Comparison of ENCODE assay signal across 18 cellular contexts in genomic region chr5:138944527-138945322, GRCh38.
DNase-seq lines count a peak whose midpoint lies in the region; ATAC-seq and TF ChIP-seq lines count a peak whose summit lies in the region.
"Had no signal": no experiment of that assay in that cellular context is flagged by ENCODE, and none has a peak within 500 bp of the region (broad histone marks: within the 10 kb centered on the region; RNA-seq: fewer than 3 reads in every experiment).

No MANE protein-coding gene starts in this region.

- BruUV-seq in Caco-2 (replicated peaks; lab: Mats Ljungman, UMichigan), result no TSS peak

- H3K4me3 Mint-ChIP-seq in Caco-2 (ENCODE audit: unreplicated experiment) (no peak overlapping the region), neural crest cell (peak overlapping the region; percentile 42)
- no peak overlapping the region for H3K4me3 Mint-ChIP-seq in activated naive CD8-positive, alpha-beta T cell treated with anti-CD3 and anti-CD28 coated beads for 36 hours
- H3K4me3 Mint-ChIP-seq: natural killer cell treated with Interleukin-12 subunit alpha and Interleukin-12 subunit beta and Interleukin-15 and Interleukin-18, amount 100 ng/mL, for 72 hours; stimulated activated naive CD8-positive, alpha-beta T cell treated with anti-CD3 and anti-CD28 coated beads, Interleukin-15, Interleukin-2, amounts not matched to agents 100 ng/mL and 50 ng/mL, for 24 hours; T-helper 2 cell treated with Interferon-gamma antibody and Interleukin-4, amounts not matched to agents 5 μg/mL and 100 μg/mL, for 36 hours had no signal

- H3K27me3 ChIP-seq in Caco-2 (replicated peaks; ENCODE audit: control insufficient read depth, insufficient read depth, low read length), result no peaks in the 10 kb centered on the region

- CTCF ChIA-PET in Caco-2 (lab: Charles Lee), result no interaction called here

- peaks cover 55% of the 10 kb centered on the region for H3K36me3 Mint-ChIP-seq in Caco-2 (ENCODE audit: insufficient read depth, unreplicated experiment)
- peaks cover 9% of the 10 kb centered on the region for H3K36me3 Mint-ChIP-seq in neural crest cell (ENCODE audit: low read depth)
- H3K36me3 Mint-ChIP-seq in activated naive CD8-positive, alpha-beta T cell treated with anti-CD3 and anti-CD28 coated beads for 36 hours, result peaks cover 17% of the 10 kb centered on the region
- H3K36me3 Mint-ChIP-seq: natural killer cell treated with Interleukin-12 subunit alpha and Interleukin-12 subunit beta and Interleukin-15 and Interleukin-18, amount 100 ng/mL, for 72 hours had no signal

- DNase-seq in Caco-2, result no peak
- DNase-seq in NCI-H69 (lab: John Stamatoyannopoulos, UW), result peak; percentile 36
- no peak for DNase-seq in neural crest cell (ENCODE audit: low read depth, low spot score)
- no peak for DNase-seq in NCI-H1048 (lab: John Stamatoyannopoulos, UW)
- DNase-seq in cerebellar nuclear complex (lab: John Stamatoyannopoulos, UW), result no peak
- no peak for DNase-seq in activated naive CD8-positive, alpha-beta T cell treated with anti-CD3 and anti-CD28 coated beads for 36 hours
- DNase-seq: activated CD4-positive, alpha-beta T cell treated with anti-CD3 and anti-CD28 coated beads, Interleukin-2, amount 50 U/mL, for 48 hours; activated gamma-delta T cell treated with Interleukin-2 at 50 U/mL for 16 hours; HCEC 1CT; Karpas-422; left ventricle myocardium inferior; NCI-H2029 treated with DMSO at 0.1 percent for 48 hours; NCI-H774 had no signal

- no peak overlapping the region for H3K4me3 ChIP-seq in Caco-2 (ENCODE audit: low read depth, low read length)
- H3K4me3 ChIP-seq: left ventricle myocardium inferior had no signal

- POLR2A ChIA-PET in Caco-2 (lab: Charles Lee), result no interaction called here

- H3K9me3 Mint-ChIP-seq in Caco-2 (ENCODE audit: unreplicated experiment), result no peaks in the 10 kb centered on the region
- H3K9me3 Mint-ChIP-seq in neural crest cell, result no peaks in the 10 kb centered on the region
- H3K9me3 Mint-ChIP-seq in activated naive CD8-positive, alpha-beta T cell treated with anti-CD3 and anti-CD28 coated beads for 36 hours, result no peaks in the 10 kb centered on the region
- H3K9me3 Mint-ChIP-seq: natural killer cell treated with Interleukin-12 subunit alpha and Interleukin-12 subunit beta and Interleukin-15 and Interleukin-18, amount 100 ng/mL, for 72 hours; stimulated activated naive CD8-positive, alpha-beta T cell treated with anti-CD3 and anti-CD28 coated beads, Interleukin-15, Interleukin-2, amounts not matched to agents 100 ng/mL and 50 ng/mL, for 24 hours; T-helper 2 cell treated with Interferon-gamma antibody and Interleukin-4, amounts not matched to agents 5 μg/mL and 100 μg/mL, for 36 hours had no signal

- TF ChIP-seq CTCF in Caco-2 (IDR thresholded peaks at IDR 0.05; ENCODE audit: insufficient read depth in 1 of 2, low read depth in 1 of 2, low read length in 1 of 2, severe bottlenecking in 1 of 2, unreplicated experiment in 1 of 2), result no peak
- no peak for TF ChIP-seq CTCF in neural crest cell (conservative IDR thresholded peaks at IDR 0.05)

- no peaks in the 10 kb centered on the region for H3K9me3 ChIP-seq in Caco-2
- H3K9me3 ChIP-seq: left ventricle myocardium inferior had no signal

- H3K27me3 Mint-ChIP-seq in Caco-2 (ENCODE audit: insufficient read depth, unreplicated experiment), result no peaks in the 10 kb centered on the region
- H3K27me3 Mint-ChIP-seq in neural crest cell (ENCODE audit: low read depth), result peaks cover 9% of the 10 kb centered on the region
- H3K27me3 Mint-ChIP-seq in activated naive CD8-positive, alpha-beta T cell treated with anti-CD3 and anti-CD28 coated beads for 36 hours, result no peaks in the 10 kb centered on the region
- H3K27me3 Mint-ChIP-seq: natural killer cell treated with Interleukin-12 subunit alpha and Interleukin-12 subunit beta and Interleukin-15 and Interleukin-18, amount 100 ng/mL, for 72 hours; stimulated activated naive CD8-positive, alpha-beta T cell treated with anti-CD3 and anti-CD28 coated beads, Interleukin-15, Interleukin-2, amounts not matched to agents 100 ng/mL and 50 ng/mL, for 24 hours had no signal

- H3K27ac Mint-ChIP-seq in Caco-2 (ENCODE audit: unreplicated experiment) (peak overlapping the region; percentile 56), neural crest cell (ENCODE audit: unreplicated experiment) (peak overlapping the region; percentile 19)
- H3K27ac Mint-ChIP-seq in activated naive CD8-positive, alpha-beta T cell treated with anti-CD3 and anti-CD28 coated beads for 36 hours, result no peak overlapping the region
- H3K27ac Mint-ChIP-seq: stimulated activated naive CD8-positive, alpha-beta T cell treated with anti-CD3 and anti-CD28 coated beads, Interleukin-15, Interleukin-2, amounts not matched to agents 100 ng/mL and 50 ng/mL, for 24 hours had no signal

- intact Hi-C loops in Caco-2 (cut with micrococcal nuclease; ENCODE audit: unreplicated experiment), result loop anchor here (5.0 kb wide), 1 partner anchor 302 kb away; no protein-coding TSS in a partner anchor

- no peaks in the 10 kb centered on the region for H3K36me3 ChIP-seq in Caco-2 (ENCODE audit: control insufficient read depth, insufficient read depth, low read length)

- H3K4me1 Mint-ChIP-seq in Caco-2 (ENCODE audit: low read depth, unreplicated experiment) (no peaks in the 10 kb centered on the region), neural crest cell (peaks cover 38% of the 10 kb centered on the region)
- H3K4me1 Mint-ChIP-seq in activated naive CD8-positive, alpha-beta T cell treated with anti-CD3 and anti-CD28 coated beads for 36 hours, result peaks cover 7% of the 10 kb centered on the region

- H3K4me1 ChIP-seq in Caco-2, result no peaks in the 10 kb centered on the region

- peak; percentile 21 for ATAC-seq in esophagus mucosa
- ATAC-seq in GM21619 (IDR thresholded peaks at IDR 0.05; ENCODE audit: unreplicated experiment), result no peak
